In genomic region chr1:171484760-171485374, GRCh38 we compare ENCODE assay signal across 8 cellular contexts. TPM values are rescaled to one million over a fixed set of nuclear protein-coding genes. Genes with fewer than 3 reads are reported as not detected.
DNase-seq lines count a peak whose midpoint lies in the region; ATAC-seq and TF ChIP-seq lines count a peak whose summit lies in the region.

No MANE protein-coding gene starts in this region.

- peaks cover 1% of the 10 kb centered on the region for H3K27me3 Mint-ChIP-seq in activated T-helper 1 cell treated with anti-CD3 and anti-CD28 coated beads, Interleukin-12 subunit alpha, Interleukin-12 subunit beta, Interleukin-2, Interleukin-4 antibody, amounts not matched to agents 30 ng/mL and 10 ng/mL and 1 ng/mL, durations not matched to agents 14 hours and 24 hours and 36 hours (ENCODE audit: insufficient read depth)
- H3K27me3 Mint-ChIP-seq in stimulated activated memory B cell treated with anti-CD40 and anti-IgM and Interleukin-4, amounts not matched to agents 10 μg/mL and 1 μg/mL and 100 μg/mL, for 72 hours, result no peaks in the 10 kb centered on the region

- ATAC-seq in HG03469 (IDR thresholded peaks at IDR 0.05; ENCODE audit: unreplicated experiment), result peak; percentile 35
- ATAC-seq in stimulated activated memory B cell treated with anti-CD40 and anti-IgM and Interleukin-4, amounts not matched to agents 10 μg/mL and 1 μg/mL and 100 μg/mL, for 72 hours, result peak; percentile 81

- H3K4me3 Mint-ChIP-seq in activated T-helper 1 cell treated with anti-CD3 and anti-CD28 coated beads, Interleukin-12 subunit alpha, Interleukin-12 subunit beta, Interleukin-2, Interleukin-4 antibody, amounts not matched to agents 30 ng/mL and 10 ng/mL and 1 ng/mL, durations not matched to agents 14 hours and 24 hours and 36 hours, result peak overlapping the region; percentile 98
- H3K4me3 Mint-ChIP-seq in stimulated activated memory B cell treated with anti-CD40 and anti-IgM and Interleukin-4, amounts not matched to agents 10 μg/mL and 1 μg/mL and 100 μg/mL, for 72 hours, result peak overlapping the region; percentile 95

- intact Hi-C loops in activated T-helper 1 cell treated with anti-CD3 and anti-CD28 coated beads, Interleukin-12 subunit alpha, Interleukin-12 subunit beta, Interleukin-2, Interleukin-4 antibody, amounts not matched to agents 30 ng/mL and 10 ng/mL and 1 ng/mL, durations not matched to agents 14 hours and 24 hours and 36 hours (cut with micrococcal nuclease), result loop anchor here (1.0 to 10.0 kb wide), 13 partner anchors 16 to 1998 kb away; partner anchors contain the start of genes FMO4, GORAB, KIFAP3 and METTL13

- H3K9me3 Mint-ChIP-seq in activated T-helper 1 cell treated with anti-CD3 and anti-CD28 coated beads, Interleukin-12 subunit alpha, Interleukin-12 subunit beta, Interleukin-2, Interleukin-4 antibody, amounts not matched to agents 30 ng/mL and 10 ng/mL and 1 ng/mL, durations not matched to agents 14 hours and 24 hours and 36 hours, result no peaks in the 10 kb centered on the region
- H3K9me3 Mint-ChIP-seq in stimulated activated memory B cell treated with anti-CD40 and anti-IgM and Interleukin-4, amounts not matched to agents 10 μg/mL and 1 μg/mL and 100 μg/mL, for 72 hours, result no peaks in the 10 kb centered on the region

- peaks cover 19% of the 10 kb centered on the region for H3K36me3 Mint-ChIP-seq in activated T-helper 1 cell treated with anti-CD3 and anti-CD28 coated beads, Interleukin-12 subunit alpha, Interleukin-12 subunit beta, Interleukin-2, Interleukin-4 antibody, amounts not matched to agents 30 ng/mL and 10 ng/mL and 1 ng/mL, durations not matched to agents 14 hours and 24 hours and 36 hours (ENCODE audit: low read depth)
- H3K36me3 Mint-ChIP-seq in stimulated activated memory B cell treated with anti-CD40 and anti-IgM and Interleukin-4, amounts not matched to agents 10 μg/mL and 1 μg/mL and 100 μg/mL, for 72 hours, result peaks cover 7% of the 10 kb centered on the region

- H3K27ac Mint-ChIP-seq in activated T-helper 1 cell treated with anti-CD3 and anti-CD28 coated beads, Interleukin-12 subunit alpha, Interleukin-12 subunit beta, Interleukin-2, Interleukin-4 antibody, amounts not matched to agents 30 ng/mL and 10 ng/mL and 1 ng/mL, durations not matched to agents 14 hours and 24 hours and 36 hours, result peak overlapping the region; percentile 97
- H3K27ac Mint-ChIP-seq in stimulated activated memory B cell treated with anti-CD40 and anti-IgM and Interleukin-4, amounts not matched to agents 10 μg/mL and 1 μg/mL and 100 μg/mL, for 72 hours, result peak overlapping the region; percentile 100

- DNase-seq in DMS 273 treated with DMSO at 0.1 percent for 48 hours (lab: John Stamatoyannopoulos, UW) (peak; percentile 66), GM20000 (ENCODE audit: low spot score) (peak; percentile 53), hepatic stellate cell (ENCODE audit: low spot score) (peak; percentile 17), CD1c-positive myeloid dendritic cell (ENCODE audit: extremely low spot score) (no peak)
- no peak for DNase-seq in activated T-helper 1 cell treated with anti-CD3 and anti-CD28 coated beads, Interleukin-12 subunit alpha, Interleukin-12 subunit beta, Interleukin-2, Interleukin-4 antibody, amounts not matched to agents 30 ng/mL and 10 ng/mL and 1 ng/mL, durations not matched to agents 14 hours and 24 hours and 36 hours (ENCODE audit: low spot score)
- DNase-seq in stimulated activated CD4-positive, alpha-beta T cell treated with anti-CD3 and anti-CD28 coated beads, Interleukin-4, amount 100 ng/mL, for 4 hours, result no peak

- no peak for TF ChIP-seq CTCF in GM20000 (IDR thresholded peaks at IDR 0.05; ENCODE audit: extremely low read depth, missing control alignments)

- peaks cover 45% of the 10 kb centered on the region for H3K4me1 Mint-ChIP-seq in activated T-helper 1 cell treated with anti-CD3 and anti-CD28 coated beads, Interleukin-12 subunit alpha, Interleukin-12 subunit beta, Interleukin-2, Interleukin-4 antibody, amounts not matched to agents 30 ng/mL and 10 ng/mL and 1 ng/mL, durations not matched to agents 14 hours and 24 hours and 36 hours (ENCODE audit: low read depth)
- H3K4me1 Mint-ChIP-seq in stimulated activated memory B cell treated with anti-CD40 and anti-IgM and Interleukin-4, amounts not matched to agents 10 μg/mL and 1 μg/mL and 100 μg/mL, for 72 hours, result peaks cover 45% of the 10 kb centered on the region

RNA-seq across cellular contexts. Expression of gene PRRC2C, which starts 0.5 kb away (rescaled TPM):
- total RNA-seq in activated T-helper 1 cell treated with anti-CD3 and anti-CD28 coated beads, Interleukin-12 subunit alpha, Interleukin-12 subunit beta, Interleukin-2, Interleukin-4 antibody, amounts not matched to agents 30 ng/mL and 10 ng/mL and 1 ng/mL, durations not matched to agents 14 hours and 24 hours and 36 hours, result 291 and 295 TPM in 2 replicates

Comparison
In these comparisons a context has a peak if more than half of its experiments do, and no peak if none do; other contexts are left out.
1. DNase-seq: peak in DMS 273 treated with DMSO at 0.1 percent for 48 hours (single experiment), GM20000 (single experiment) and hepatic stellate cell (single experiment); none in activated T-helper 1 cell treated with anti-CD3 and anti-CD28 coated beads, Interleukin-12 subunit alpha, Interleukin-12 subunit beta, Interleukin-2, Interleukin-4 antibody, amounts not matched to agents 30 ng/mL and 10 ng/mL and 1 ng/mL, durations not matched to agents 14 hours and 24 hours and 36 hours (single experiment), CD1c-positive myeloid dendritic cell (single experiment) and stimulated activated CD4-positive, alpha-beta T cell treated with anti-CD3 and anti-CD28 coated beads, Interleukin-4, amount 100 ng/mL, for 4 hours (0 of 2).